24 cellular contexts compared by ENCODE assay signal in the genomic region with DNA sequence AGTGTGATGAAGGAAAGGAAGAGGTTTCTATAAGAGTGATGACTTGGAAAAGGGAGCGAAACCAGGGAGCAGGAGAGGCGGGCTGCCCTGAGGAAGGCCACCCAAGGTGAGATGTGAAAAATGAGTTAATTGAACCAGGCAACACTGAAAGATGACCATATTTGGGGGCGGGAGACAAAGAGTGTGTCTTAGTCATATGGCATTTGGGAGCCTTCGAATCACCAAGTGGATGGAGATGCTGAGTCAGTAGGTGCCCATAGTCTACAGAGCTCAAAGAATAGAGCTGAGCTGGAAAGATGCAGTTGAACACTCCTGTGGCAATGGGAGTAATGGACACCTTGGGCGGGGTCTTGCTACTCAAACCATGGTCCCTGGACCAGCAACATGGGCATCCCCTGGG. TPM values are rescaled to one million over a fixed set of nuclear protein-coding genes. Genes with fewer than 3 reads are reported as not detected.
A peak's percentile ranks its signal among the peaks of the same experiment; 100 is the strongest.
DNase-seq lines count a peak whose midpoint lies in the region; ATAC-seq lines count a peak whose summit lies in the region.
"Had no signal": no experiment of that assay in that cellular context is flagged by ENCODE, and none has a peak within 500 bp of the region (broad histone marks: within the 10 kb centered on the region; RNA-seq: fewer than 3 reads in every experiment).

No MANE protein-coding gene starts in this region.

- intact Hi-C loops in activated CD4-positive, alpha-beta T cell treated with anti-CD3 and anti-CD28 coated beads for 36 hours (cut with DNase I, micrococcal nuclease): no loop called here
- intact Hi-C loops in activated CD4-positive, alpha-beta T cell treated with anti-CD3 and anti-CD28 coated beads, Interleukin-2, amount 10 ng/mL, durations not matched to agents 24 days and 14 days (cut with micrococcal nuclease): no loop called here

- peak; percentile 34 for DNase-seq in activated CD4-positive, alpha-beta T cell treated with anti-CD3 and anti-CD28 coated beads for 36 hours
- DNase-seq in activated CD4-positive, alpha-beta T cell treated with anti-CD3 and anti-CD28 coated beads, Interleukin-2, amount 10 ng/mL, durations not matched to agents 24 days and 14 days: no peak
- peak; percentile 8 for DNase-seq in activated naive CD8-positive, alpha-beta T cell treated with anti-CD3 and anti-CD28 coated beads, Interleukin-2, amount 50 U/mL, for 24 hours
- no peak for DNase-seq in activated naive CD8-positive, alpha-beta T cell treated with anti-CD3 and anti-CD28 coated beads for 36 hours
- DNase-seq in SJSA1 (ENCODE audit: low read depth in 1 of 2, low spot score in 2 of 2) (peak; percentile 21 to 53), NCI-H1105 treated with DMSO at 0.1 percent for 48 hours (lab: John Stamatoyannopoulos, UW) (no peak)
- DNase-seq in stimulated activated naive CD8-positive, alpha-beta T cell treated with anti-CD3 and anti-CD28 coated beads, Interleukin-15, amount 100 ng/mL, for 72 hours: no peak
- DNase-seq: 8988T; CD4-positive, CD25-positive, alpha-beta regulatory T cell; DMS153; H9; NCI-H1092; NCI-H1436; NCI-H187; NCI-H2081 treated with DMSO at 0.1 percent for 48 hours; NCI-H2171; NCI-H226; NCI-H510A; NCI-H69; OCI-M1; Peyer's patch; SIG-M5 had no signal

- CTCF ChIA-PET in activated CD4-positive, alpha-beta T cell treated with anti-CD3 and anti-CD28 coated beads for 36 hours (lab: Charles Lee): interaction anchor here (0.7 to 1.4 kb wide), 4 partner anchors 82 to 501 kb away, joined by 3 to 4 read pairs (median 3); no protein-coding TSS in a partner anchor

- no peaks in the 10 kb centered on the region for H3K27me3 ChIP-seq in SJSA1 (replicated peaks)
- H3K27me3 ChIP-seq: Peyer's patch had no signal

- peak; percentile 81 for ATAC-seq in activated CD4-positive, alpha-beta T cell treated with anti-CD3 and anti-CD28 coated beads for 36 hours
- peak; percentile 95 for ATAC-seq in activated naive CD8-positive, alpha-beta T cell treated with anti-CD3 and anti-CD28 coated beads, Interleukin-2, amount 50 U/mL, for 24 hours
- ATAC-seq in stimulated activated naive CD8-positive, alpha-beta T cell treated with anti-CD3 and anti-CD28 coated beads, Interleukin-15, amount 100 ng/mL, for 72 hours: peak; percentile 53
- ATAC-seq: GM23338 had no signal

- peaks cover 11% of the 10 kb centered on the region for H3K4me1 Mint-ChIP-seq in activated CD4-positive, alpha-beta T cell treated with anti-CD3 and anti-CD28 coated beads for 36 hours
- peaks cover 20% of the 10 kb centered on the region for H3K4me1 Mint-ChIP-seq in activated CD4-positive, alpha-beta T cell treated with anti-CD3 and anti-CD28 coated beads, Interleukin-2, amount 10 ng/mL, durations not matched to agents 24 days and 14 days
- peaks cover 22% of the 10 kb centered on the region for H3K4me1 Mint-ChIP-seq in activated naive CD8-positive, alpha-beta T cell treated with anti-CD3 and anti-CD28 coated beads, Interleukin-2, amount 50 U/mL, for 24 hours
- H3K4me1 Mint-ChIP-seq in activated naive CD8-positive, alpha-beta T cell treated with anti-CD3 and anti-CD28 coated beads for 36 hours: peaks cover 14% of the 10 kb centered on the region
- peaks cover 19% of the 10 kb centered on the region for H3K4me1 Mint-ChIP-seq in stimulated activated naive CD8-positive, alpha-beta T cell treated with anti-CD3 and anti-CD28 coated beads, Interleukin-15, amount 100 ng/mL, for 72 hours

- no peak overlapping the region for H3K4me3 ChIP-seq in SJSA1
- H3K4me3 ChIP-seq: GM23338, Peyer's patch had no signal

- H3K27ac Mint-ChIP-seq in activated CD4-positive, alpha-beta T cell treated with anti-CD3 and anti-CD28 coated beads for 36 hours: no peak overlapping the region
- no peak overlapping the region for H3K27ac Mint-ChIP-seq in activated CD4-positive, alpha-beta T cell treated with anti-CD3 and anti-CD28 coated beads, Interleukin-2, amount 10 ng/mL, durations not matched to agents 24 days and 14 days
- H3K27ac Mint-ChIP-seq in activated naive CD8-positive, alpha-beta T cell treated with anti-CD3 and anti-CD28 coated beads, Interleukin-2, amount 50 U/mL, for 24 hours: peak overlapping the region; percentile 8
- no peak overlapping the region for H3K27ac Mint-ChIP-seq in activated naive CD8-positive, alpha-beta T cell treated with anti-CD3 and anti-CD28 coated beads for 36 hours
- H3K27ac Mint-ChIP-seq in stimulated activated naive CD8-positive, alpha-beta T cell treated with anti-CD3 and anti-CD28 coated beads, Interleukin-15, amount 100 ng/mL, for 72 hours: no peak overlapping the region
- H3K27ac Mint-ChIP-seq: GM23338, H9 had no signal

- H3K27ac ChIP-seq in SJSA1: no peak overlapping the region
- H3K27ac ChIP-seq: Peyer's patch had no signal

- H3K36me3 ChIP-seq in SJSA1: no peaks in the 10 kb centered on the region
- H3K36me3 ChIP-seq: Peyer's patch had no signal

- no peaks in the 10 kb centered on the region for H3K27me3 Mint-ChIP-seq in activated CD4-positive, alpha-beta T cell treated with anti-CD3 and anti-CD28 coated beads for 36 hours
- H3K27me3 Mint-ChIP-seq in activated CD4-positive, alpha-beta T cell treated with anti-CD3 and anti-CD28 coated beads, Interleukin-2, amount 10 ng/mL, durations not matched to agents 24 days and 14 days: peaks cover 1% of the 10 kb centered on the region
- no peaks in the 10 kb centered on the region for H3K27me3 Mint-ChIP-seq in activated naive CD8-positive, alpha-beta T cell treated with anti-CD3 and anti-CD28 coated beads, Interleukin-2, amount 50 U/mL, for 24 hours
- H3K27me3 Mint-ChIP-seq in activated naive CD8-positive, alpha-beta T cell treated with anti-CD3 and anti-CD28 coated beads for 36 hours: no peaks in the 10 kb centered on the region
- H3K27me3 Mint-ChIP-seq in stimulated activated naive CD8-positive, alpha-beta T cell treated with anti-CD3 and anti-CD28 coated beads, Interleukin-15, amount 100 ng/mL, for 72 hours: no peaks in the 10 kb centered on the region
- H3K27me3 Mint-ChIP-seq: CD4-positive, CD25-positive, alpha-beta regulatory T cell had no signal

- H3K36me3 Mint-ChIP-seq in activated CD4-positive, alpha-beta T cell treated with anti-CD3 and anti-CD28 coated beads for 36 hours (ENCODE audit: low read depth): no peaks in the 10 kb centered on the region
- H3K36me3 Mint-ChIP-seq in activated CD4-positive, alpha-beta T cell treated with anti-CD3 and anti-CD28 coated beads, Interleukin-2, amount 10 ng/mL, durations not matched to agents 24 days and 14 days (ENCODE audit: low read depth): no peaks in the 10 kb centered on the region
- H3K36me3 Mint-ChIP-seq in activated naive CD8-positive, alpha-beta T cell treated with anti-CD3 and anti-CD28 coated beads, Interleukin-2, amount 50 U/mL, for 24 hours (ENCODE audit: low read depth): no peaks in the 10 kb centered on the region
- H3K36me3 Mint-ChIP-seq in activated naive CD8-positive, alpha-beta T cell treated with anti-CD3 and anti-CD28 coated beads for 36 hours: no peaks in the 10 kb centered on the region
- H3K36me3 Mint-ChIP-seq: CD4-positive, CD25-positive, alpha-beta regulatory T cell had no signal

- peaks cover 16% of the 10 kb centered on the region for H3K4me1 ChIP-seq in SJSA1 (replicated peaks)
- H3K4me1 ChIP-seq: Peyer's patch had no signal

- POLR2A ChIA-PET in activated CD4-positive, alpha-beta T cell treated with anti-CD3 and anti-CD28 coated beads for 36 hours (lab: Charles Lee): interaction anchor here (0.6 kb wide), 1 partner anchor 97 kb away, joined by 4 read pairs; no protein-coding TSS in a partner anchor

- H3K9me3 ChIP-seq in SJSA1 (replicated peaks): no peaks in the 10 kb centered on the region
- H3K9me3 ChIP-seq: Peyer's patch had no signal

- H3K9me3 Mint-ChIP-seq in activated CD4-positive, alpha-beta T cell treated with anti-CD3 and anti-CD28 coated beads for 36 hours (ENCODE audit: low read depth): no peaks in the 10 kb centered on the region
- H3K9me3 Mint-ChIP-seq in activated CD4-positive, alpha-beta T cell treated with anti-CD3 and anti-CD28 coated beads, Interleukin-2, amount 10 ng/mL, durations not matched to agents 24 days and 14 days: no peaks in the 10 kb centered on the region
- H3K9me3 Mint-ChIP-seq in activated naive CD8-positive, alpha-beta T cell treated with anti-CD3 and anti-CD28 coated beads, Interleukin-2, amount 50 U/mL, for 24 hours: no peaks in the 10 kb centered on the region
- H3K9me3 Mint-ChIP-seq in activated naive CD8-positive, alpha-beta T cell treated with anti-CD3 and anti-CD28 coated beads for 36 hours: no peaks in the 10 kb centered on the region
- no peaks in the 10 kb centered on the region for H3K9me3 Mint-ChIP-seq in stimulated activated naive CD8-positive, alpha-beta T cell treated with anti-CD3 and anti-CD28 coated beads, Interleukin-15, amount 100 ng/mL, for 72 hours
- H3K9me3 Mint-ChIP-seq: CD4-positive, CD25-positive, alpha-beta regulatory T cell; GM23338 had no signal

- no peak overlapping the region for H3K4me3 Mint-ChIP-seq in activated CD4-positive, alpha-beta T cell treated with anti-CD3 and anti-CD28 coated beads for 36 hours
- H3K4me3 Mint-ChIP-seq in activated CD4-positive, alpha-beta T cell treated with anti-CD3 and anti-CD28 coated beads, Interleukin-2, amount 10 ng/mL, durations not matched to agents 24 days and 14 days: no peak overlapping the region
- no peak overlapping the region for H3K4me3 Mint-ChIP-seq in activated naive CD8-positive, alpha-beta T cell treated with anti-CD3 and anti-CD28 coated beads, Interleukin-2, amount 50 U/mL, for 24 hours
- H3K4me3 Mint-ChIP-seq in activated naive CD8-positive, alpha-beta T cell treated with anti-CD3 and anti-CD28 coated beads for 36 hours: no peak overlapping the region
- H3K4me3 Mint-ChIP-seq in stimulated activated naive CD8-positive, alpha-beta T cell treated with anti-CD3 and anti-CD28 coated beads, Interleukin-15, amount 100 ng/mL, for 72 hours: no peak overlapping the region
- H3K4me3 Mint-ChIP-seq: CD4-positive, CD25-positive, alpha-beta regulatory T cell; GM23338; H9 had no signal

RNA-seq across cellular contexts. Expression of gene TLR8, which starts 8.3 kb away (rescaled TPM):
- not detected for total RNA-seq in activated CD4-positive, alpha-beta T cell treated with anti-CD3 and anti-CD28 coated beads for 36 hours
- total RNA-seq in activated CD4-positive, alpha-beta T cell treated with anti-CD3 and anti-CD28 coated beads, Interleukin-2, amount 10 ng/mL, durations not matched to agents 24 days and 14 days: not detected in 2 replicates
- total RNA-seq in activated naive CD8-positive, alpha-beta T cell treated with anti-CD3 and anti-CD28 coated beads for 36 hours: not detected
- total RNA-seq in SJSA1 (2014; rRNA removed; shearing (Covaris generic)): not detected in 2 replicates
- total RNA-seq: CD4-positive, CD25-positive, alpha-beta regulatory T cell; GM23338; H9; HT-29 had no signal

RNA-seq across cellular contexts. Expression of gene TLR7, which starts 31.2 kb away (rescaled TPM):
- total RNA-seq in activated CD4-positive, alpha-beta T cell treated with anti-CD3 and anti-CD28 coated beads for 36 hours: under 1 TPM in 1 of 2 experiments, not detected in 1; 0.04 TPM
- total RNA-seq in activated CD4-positive, alpha-beta T cell treated with anti-CD3 and anti-CD28 coated beads, Interleukin-2, amount 10 ng/mL, durations not matched to agents 24 days and 14 days: 0.12 and 0.17 TPM in 2 replicates
- total RNA-seq in activated naive CD8-positive, alpha-beta T cell treated with anti-CD3 and anti-CD28 coated beads for 36 hours: under 1 TPM; 0.21 to 0.28 TPM
- 0.11 TPM in 1 of 2 replicates, not detected in the other for total RNA-seq in SJSA1 (2014; rRNA removed; shearing (Covaris generic))
- total RNA-seq: CD4-positive, CD25-positive, alpha-beta regulatory T cell; GM23338; H9; HT-29 had no signal

Comparison
In these comparisons a context has a peak if more than half of its experiments do, and no peak if none do; other contexts are left out.
1. DNase-seq: peak in activated CD4-positive, alpha-beta T cell treated with anti-CD3 and anti-CD28 coated beads for 36 hours (single experiment), activated naive CD8-positive, alpha-beta T cell treated with anti-CD3 and anti-CD28 coated beads, Interleukin-2, amount 50 U/mL, for 24 hours (single experiment) and SJSA1 (2 of 2); none in activated CD4-positive, alpha-beta T cell treated with anti-CD3 and anti-CD28 coated beads, Interleukin-2, amount 10 ng/mL, durations not matched to agents 24 days and 14 days (single experiment), activated naive CD8-positive, alpha-beta T cell treated with anti-CD3 and anti-CD28 coated beads for 36 hours (single experiment), stimulated activated naive CD8-positive, alpha-beta T cell treated with anti-CD3 and anti-CD28 coated beads, Interleukin-15, amount 100 ng/mL, for 72 hours (0 of 2) and NCI-H1105 treated with DMSO at 0.1 percent for 48 hours (single experiment).
2. Peak in every context shown above with its lines, with median percentiles within 50 percentile points of each other: ATAC-seq.